9 cellular contexts compared by ENCODE assay signal in genomic region chr11:130431337-130431773, GRCh38. TPM values are rescaled to one million over a fixed set of nuclear protein-coding genes. Genes with fewer than 3 reads are reported as not detected.
A peak's percentile ranks its signal among the peaks of the same experiment; 100 is the strongest.
DNase-seq lines count a peak whose midpoint lies in the region; ATAC-seq, FAIRE-seq and TF ChIP-seq lines count a peak whose summit lies in the region.
"Had no signal": no experiment of that assay in that cellular context is flagged by ENCODE, and none has a peak within 500 bp of the region (broad histone marks: within the 10 kb centered on the region; RNA-seq: fewer than 3 reads in every experiment).

No MANE protein-coding gene starts in this region.

- no peaks in the 10 kb centered on the region for H4K20me1 ChIP-seq in hepatocyte (ENCODE audit: insufficient read depth, poor library complexity, severe bottlenecking)

- H3K36me3 ChIP-seq in hepatocyte (replicated peaks; ENCODE audit: insufficient read depth, low read depth) (no peaks in the 10 kb centered on the region), small intestine (ENCODE audit: control insufficient read depth in 2 of 2, insufficient read depth in 2 of 2, low read length in 2 of 2) (no peaks in the 10 kb centered on the region)

- TF ChIP-seq CTCF in hepatocyte (IDR thresholded peaks at IDR 0.05; ENCODE audit: poor library complexity) = peak; percentile 72

- H3K4me1 ChIP-seq in hepatocyte (ENCODE audit: insufficient read depth) = peaks cover 22% of the 10 kb centered on the region
- no peaks in the 10 kb centered on the region for H3K4me1 ChIP-seq in small intestine (ENCODE audit: control insufficient read depth in 2 of 2, insufficient read depth in 1 of 2, low read depth in 1 of 2, low read length in 1 of 2)

- peak; percentile 37 for DNase-seq in DMS153 (lab: John Stamatoyannopoulos, UW)
- peak; percentile 58 for DNase-seq in LoVo (ENCODE audit: low spot score)
- peak in 4 of 5 experiments; percentile 43 to 54 (median 50) for DNase-seq in T-helper 2 cell
- peak in 39 of 56 donors; percentile 15 to 81 (median 53) for DNase-seq in amygdala (lab: John Stamatoyannopoulos, UW)
- peak; percentile 84 for DNase-seq in hepatocyte (ENCODE audit: low spot score)
- DNase-seq in small intestine = peak; percentile 64

- no peak overlapping the region for H3K27ac ChIP-seq in hepatocyte
- H3K27ac ChIP-seq in small intestine (ENCODE audit: low read depth in 1 of 2, low read length in 1 of 2) = no peak overlapping the region

- no peaks in the 10 kb centered on the region for H3K9me2 ChIP-seq in hepatocyte (replicated peaks; ENCODE audit: insufficient read depth)

- H3K4me2 ChIP-seq in hepatocyte = no peak overlapping the region

- WGBS in hepatocyte (ENCODE audit: low lambda C conversion rate, missing lambda C conversion rate) = 43% methylated on average over 9 of the region's 10 CpGs
- 15 to 16% (median 16%) methylated on average over 10 of the region's 10 CpGs for WGBS in small intestine, 3 donors

- no peak overlapping the region for H3K4me3 ChIP-seq in hepatocyte
- H3K4me3 ChIP-seq in small intestine (ENCODE audit: low read depth in 1 of 2, low read length in 2 of 2) = no peak overlapping the region

- FAIRE-seq in small intestine (lab: Jason Lieb, UNC) = no peak

- ATAC-seq in GM21423 (IDR thresholded peaks at IDR 0.05; ENCODE audit: unreplicated experiment) (peak; percentile 48), HG03139 (IDR thresholded peaks at IDR 0.05; ENCODE audit: unreplicated experiment) (no peak)

- no peaks in the 10 kb centered on the region for H3K9me3 ChIP-seq in hepatocyte (ENCODE audit: low read depth)
- no peaks in the 10 kb centered on the region for H3K9me3 ChIP-seq in small intestine (ENCODE audit: control insufficient read depth, low read depth)

- H3K79me2 ChIP-seq in hepatocyte = no peaks in the 10 kb centered on the region

- H3K27me3 ChIP-seq in hepatocyte (peaks cover 42% of the 10 kb centered on the region), small intestine (ENCODE audit: control insufficient read depth in 2 of 2, insufficient read depth in 2 of 2, low read length in 2 of 2) (peaks cover 14 to 18% of the 10 kb centered on the region in 2 donors)

- H2AFZ ChIP-seq in hepatocyte = no peak overlapping the region

RNA-seq across cellular contexts. Expression of gene ADAMTS8, which starts 2.9 kb away (rescaled TPM):
- total RNA-seq in hepatocyte = 1.9 and 2.3 TPM in 2 replicates
- polyA plus RNA-seq in hepatocyte = 1.2 and 1.7 TPM in 2 replicates
- polyA plus RNA-seq in small intestine = 1 to 10 TPM in 1 of 3 donors, not detected in 2; 1.9 TPM
- total RNA-seq: activated CD8-positive, alpha-beta memory T cell treated with anti-CD3 and anti-CD28 coated beads for 36 hours had no signal

RNA-seq across cellular contexts. Expression of gene ADAMTS15, which starts 17.1 kb away (rescaled TPM):
- 10.1 and 14.6 TPM in 2 replicates for total RNA-seq in hepatocyte
- 4.5 and 5.4 TPM in 2 replicates for polyA plus RNA-seq in hepatocyte
- polyA plus RNA-seq in small intestine = 1 to 10 TPM in 1 of 3 donors, under 1 TPM in 1, not detected in 1; 0.27 to 7.2 TPM
- total RNA-seq: activated CD8-positive, alpha-beta memory T cell treated with anti-CD3 and anti-CD28 coated beads for 36 hours had no signal
